Comparison of ENCODE assay signal across 8 cellular contexts in the genomic region with DNA sequence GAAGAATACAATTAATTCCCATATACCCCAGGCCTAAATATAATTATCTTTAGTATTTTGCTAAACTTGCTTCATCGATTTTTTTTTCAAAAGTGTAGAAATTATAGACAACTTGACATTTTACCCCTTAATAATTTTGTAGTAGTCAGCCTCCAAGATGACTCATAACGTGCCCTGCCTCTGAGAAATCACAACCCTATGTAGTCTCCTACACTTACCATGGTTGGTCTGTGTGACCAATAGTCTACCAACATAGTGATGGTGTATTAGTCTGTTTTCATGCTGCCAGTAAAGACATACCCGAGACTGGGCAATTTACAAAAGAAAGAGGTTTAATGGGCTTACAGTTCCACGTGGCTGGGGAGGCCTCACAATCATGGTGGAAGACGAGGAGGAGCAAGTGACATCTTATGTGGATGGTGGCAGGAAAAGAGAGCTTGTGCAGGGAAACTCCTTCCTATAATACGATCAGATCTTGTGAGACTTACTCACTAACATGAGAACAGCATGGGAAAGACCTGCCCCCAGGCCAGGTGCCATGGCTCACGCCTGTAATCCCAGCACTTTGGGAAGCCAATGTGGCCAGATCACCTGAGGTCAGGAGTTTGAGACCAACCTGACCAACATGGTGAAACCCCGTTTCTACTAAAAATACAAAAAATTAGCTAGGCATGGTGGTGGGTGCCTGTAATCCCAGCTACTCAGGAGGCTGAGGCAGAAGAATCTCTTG. TPM values are rescaled to one million over a fixed set of nuclear protein-coding genes. Genes with fewer than 3 reads are reported as not detected.
DNase-seq lines count a peak whose midpoint lies in the region; ATAC-seq, FAIRE-seq and TF ChIP-seq lines count a peak whose summit lies in the region.
"Not testable (repeated sequence)": the region's sequence is repeated elsewhere in the genome, so short reads cannot be mapped to it uniquely, and the experiment has no call there.

No MANE protein-coding gene starts in this region.

- H3K4me1 ChIP-seq in GM12878 (ENCODE audit: control insufficient read depth, insufficient read depth, low read length), result not testable (repeated sequence)

- peak; percentile 65 for ATAC-seq in GM18508 (IDR thresholded peaks at IDR 0.05; ENCODE audit: insufficient read depth, unreplicated experiment)
- peak; percentile 53 for ATAC-seq in GM21360 (IDR thresholded peaks at IDR 0.05; ENCODE audit: unreplicated experiment)
- peak; percentile 48 for ATAC-seq in HG02763 (IDR thresholded peaks at IDR 0.05; ENCODE audit: unreplicated experiment)
- peak; percentile 62 for ATAC-seq in HG03439 (IDR thresholded peaks at IDR 0.05; ENCODE audit: unreplicated experiment)
- peak; percentile 73 for ATAC-seq in GM12878

- H3K79me2 ChIP-seq in GM12878 (ENCODE audit: control insufficient read depth, insufficient read depth, low read length), result not testable (repeated sequence)

- not testable (repeated sequence) for H3K9me3 Mint-ChIP-seq in type B pancreatic cell

- not testable (repeated sequence) for TF ChIP-seq RAD21 in GM12878 (IDR thresholded peaks at IDR 0.05; ENCODE audit: insufficient read depth, low read depth, low read length)

- H3K9ac ChIP-seq in GM12878 (ENCODE audit: control insufficient read depth, insufficient read depth, low read length), result not testable (repeated sequence)

- CTCF ChIA-PET in GM12878 (lab: Yijun Ruan, JAX), result interaction anchor here (1.4 kb wide), 1 partner anchor 27 kb away, joined by 4 read pairs; no protein-coding TSS in a partner anchor

- SMC1A ChIA-PET in GM12878 (lab: Charles Lee; ENCODE audit: uncharacterized antibody, unreplicated experiment), result interaction anchor here (0.7 kb wide), 1 partner anchor 57 kb away, joined by 3 read pairs; no protein-coding TSS in a partner anchor

- H3K9me3 ChIP-seq in GM12878 (replicated peaks; ENCODE audit: control insufficient read depth, insufficient read depth, low read length), result not testable (repeated sequence)

- H3K4me3 Mint-ChIP-seq in type B pancreatic cell, result not testable (repeated sequence)

- not testable (repeated sequence) for H3K4me3 ChIP-seq in GM12878

- not testable (repeated sequence) for H4K20me1 ChIP-seq in GM12878 (ENCODE audit: control insufficient read depth, insufficient read depth)

- H2AFZ ChIP-seq in GM12878 (ENCODE audit: control insufficient read depth, low read depth, low read length), result not testable (repeated sequence)

- peaks cover 17% of the 10 kb centered on the region for H3K27me3 Mint-ChIP-seq in type B pancreatic cell

- intact Hi-C loops in GM12878 (cut with micrococcal nuclease; ENCODE audit: unreplicated experiment), result not testable (repeated sequence)

- in situ Hi-C loops in GM12878 (cut with MboI), result not testable (repeated sequence)

- RAD21 ChIA-PET in GM12878 (lab: Charles Lee; ENCODE audit: unreplicated experiment), result not testable (repeated sequence)

- not testable (repeated sequence) for FAIRE-seq in GM12878 (lab: Jason Lieb, UNC)

- POLR2A ChIA-PET in GM12878 (lab: Charles Lee), result interaction anchor here (0.6 to 1.3 kb wide), 2 partner anchors 42 to 1268 kb away, joined by 3 to 4 read pairs; a partner anchor contains a TSS

- WGBS in GM12878 (ENCODE audit: insufficient coverage, insufficient replicate concordance, low lambda C conversion rate, missing lambda C conversion rate), result 27% methylated on average over 8 of the region's 8 CpGs

- not testable (repeated sequence) for TF ChIP-seq CTCF in GM12878 (IDR thresholded peaks at IDR 0.05 in 2 of 3, conservative IDR thresholded peaks at IDR 0.05 in 1 of 3; ENCODE audit: control insufficient read depth in 2 of 3, extremely low read depth in 1 of 3, insufficient read depth in 1 of 3, low read depth in 3 of 3, low read length in 3 of 3); type B pancreatic cell (conservative IDR thresholded peaks at IDR 0.05)

- not testable (repeated sequence) for H3K4me2 ChIP-seq in GM12878 (ENCODE audit: control insufficient read depth, insufficient read depth)

- not testable (repeated sequence) for H3K36me3 Mint-ChIP-seq in type B pancreatic cell

- H3K36me3 ChIP-seq in GM12878 (ENCODE audit: control insufficient read depth in 2 of 2, insufficient read depth in 2 of 2, low read length in 1 of 2), result not testable (repeated sequence)

- DNase-seq in RKO (ENCODE audit: low spot score), result peak; percentile 53
- not testable (repeated sequence) for DNase-seq in GM12878 (ENCODE audit: low read depth, low spot score); type B pancreatic cell (ENCODE audit: extremely low spot score, unreplicated experiment)
- DNase-seq in kidney tubule cell (ENCODE audit: low spot score), result peak; percentile 42

- BruUV-seq in GM12878 (replicated peaks; lab: Mats Ljungman, UMichigan), result not testable (repeated sequence)

- H3K27ac ChIP-seq in GM12878 (ENCODE audit: control insufficient read depth, insufficient read depth), result not testable (repeated sequence)

- H3K27me3 ChIP-seq in GM12878 (replicated peaks in 1 of 2; ENCODE audit: control insufficient read depth in 2 of 2, insufficient read depth in 2 of 2, low read length in 1 of 2), result not testable (repeated sequence)

- H3K4me1 Mint-ChIP-seq in type B pancreatic cell (ENCODE audit: unreplicated experiment), result peaks cover 35% of the 10 kb centered on the region

- not testable (repeated sequence) for TF ChIP-seq EP300 in GM12878 (IDR thresholded peaks at IDR 0.05; ENCODE audit: borderline replicate concordance in 1 of 2, control insufficient read depth in 1 of 2, low read depth in 2 of 2, low read length in 2 of 2)

- TF ChIP-seq POLR2A in GM12878 (IDR thresholded peaks at IDR 0.05; ENCODE audit: low read depth, low read length), result not testable (repeated sequence)

- H3K27ac Mint-ChIP-seq in type B pancreatic cell, result peak overlapping the region; percentile 1

TF ChIP-seq in GM12878, 131 proteins besides CTCF, POLR2A, EP300 and RAD21:
- TF ChIP-seq IRF4 (IDR thresholded peaks at IDR 0.05; ENCODE audit: low read depth, low read length) (peak; percentile 44; the same call in 1 of the 2 replicates), JUNB (IDR thresholded peaks at IDR 0.05) (peak; percentile 78), RUNX3 (IDR thresholded peaks at IDR 0.05; ENCODE audit: low read length) (peak; percentile 21; the same call in 1 of the 2 replicates)

RNA-seq across cellular contexts. Expression of a gene that starts 3.3 kb away (rescaled TPM):
- 1.0 TPM in 1 of 2 replicates, not detected in the other for total RNA-seq in GM12878 (2013; cell fraction: nucleolus; rRNA removed)
- total RNA-seq in GM12878 (2014; rRNA removed) (1.8 and 2.0 TPM in 2 replicates), GM12878 (2014; rRNA removed; fragmentation: Illumina TruSeq; extraction: Trizol) (4.2 and 4.7 TPM in 2 replicates), GM12878 (2021) (8.0 TPM in 2 replicates), type B pancreatic cell (ENCODE audit: low replicate concordance) (12.1 and 32.9 TPM in 2 replicates)
- polyA plus RNA-seq in GM12878 (2011; ENCODE audit: low read depth), result 3.8 TPM
- polyA plus RNA-seq in GM12878 (2011; rRNA removed) (3.4 and 5.0 TPM in 2 replicates), GM12878 (2014; fragmentation: Illumina TruSeq; extraction: Trizol) (9.2 and 13.6 TPM in 2 replicates), GM12878 (2014; fragmentation: Nextera tagmentation; extraction: Ambion mirVana) (1 to 10 TPM; 4.9 to 7.0 TPM), GM12878 (2014; rRNA removed) (9.0 and 10.5 TPM in 2 replicates), GM12878 (2016; fragmentation: Nextera tagmentation; extraction: Ambion mirVana) (10 to 100 TPM; 13.6 to 15.6 TPM)
- 6.4 and 8.6 TPM in 2 replicates for polyA plus RNA-seq in GM12878 (2011; cell fraction: cytosol; rRNA removed)
- polyA plus RNA-seq in GM12878 (2011; cell fraction: nucleus; rRNA removed), result 1.0 and 1.8 TPM in 2 replicates
- 7.7 and 10.0 TPM in 2 replicates for polyA plus RNA-seq in GM12878 (2012)
- 3.1 and 4.4 TPM in 2 replicates for polyA minus RNA-seq in GM12878 (2011; rRNA and poly(A)+ RNA removed)
- polyA minus RNA-seq in GM12878 (2011; cell fraction: cytosol; rRNA and poly(A)+ RNA removed), result 3.3 and 5.4 TPM in 2 replicates
- polyA minus RNA-seq in GM12878 (2011; cell fraction: nucleus; rRNA and poly(A)+ RNA removed), result 0.97 and 2.9 TPM in 2 replicates

RNA-seq across cellular contexts. Expression of a gene that starts 42.5 kb away (rescaled TPM):
- 302 and 355 TPM in 2 replicates for total RNA-seq in GM12878 (2013; cell fraction: nucleolus; rRNA removed)
- total RNA-seq in GM12878 (2014; rRNA removed) (39.1 and 53.0 TPM in 2 replicates), GM12878 (2014; rRNA removed; fragmentation: Illumina TruSeq; extraction: Trizol) (42.7 and 46.3 TPM in 2 replicates), GM12878 (2021) (76.2 and 83.2 TPM in 2 replicates), type B pancreatic cell (ENCODE audit: low replicate concordance) (132 and 199 TPM in 2 replicates)
- 67.0 TPM for polyA plus RNA-seq in GM12878 (2011; ENCODE audit: low read depth)
- polyA plus RNA-seq in GM12878 (2011; rRNA removed) (172 and 200 TPM in 2 replicates), GM12878 (2014; fragmentation: Illumina TruSeq; extraction: Trizol) (51.9 and 65.4 TPM in 2 replicates), GM12878 (2014; fragmentation: Nextera tagmentation; extraction: Ambion mirVana) (10 to 100 TPM; 59.0 to 74.3 TPM), GM12878 (2014; rRNA removed) (56.5 and 58.6 TPM in 2 replicates), GM12878 (2016; fragmentation: Nextera tagmentation; extraction: Ambion mirVana) (10 to 100 TPM; 63.1 to 64.1 TPM)
- 75.0 and 102 TPM in 2 replicates for polyA plus RNA-seq in GM12878 (2011; cell fraction: cytosol; rRNA removed)
- 357 and 470 TPM in 2 replicates for polyA plus RNA-seq in GM12878 (2011; cell fraction: nucleus; rRNA removed)
- polyA plus RNA-seq in GM12878 (2012), result 84.3 and 89.3 TPM in 2 replicates
- polyA minus RNA-seq in GM12878 (2011; rRNA and poly(A)+ RNA removed), result 262 and 344 TPM in 2 replicates
- polyA minus RNA-seq in GM12878 (2011; cell fraction: cytosol; rRNA and poly(A)+ RNA removed), result 51.1 and 54.6 TPM in 2 replicates
- 80.8 and 82.3 TPM in 2 replicates for polyA minus RNA-seq in GM12878 (2011; cell fraction: nucleus; rRNA and poly(A)+ RNA removed)
